Comparison of ENCODE assay signal across 12 cellular contexts in the genomic region with DNA sequence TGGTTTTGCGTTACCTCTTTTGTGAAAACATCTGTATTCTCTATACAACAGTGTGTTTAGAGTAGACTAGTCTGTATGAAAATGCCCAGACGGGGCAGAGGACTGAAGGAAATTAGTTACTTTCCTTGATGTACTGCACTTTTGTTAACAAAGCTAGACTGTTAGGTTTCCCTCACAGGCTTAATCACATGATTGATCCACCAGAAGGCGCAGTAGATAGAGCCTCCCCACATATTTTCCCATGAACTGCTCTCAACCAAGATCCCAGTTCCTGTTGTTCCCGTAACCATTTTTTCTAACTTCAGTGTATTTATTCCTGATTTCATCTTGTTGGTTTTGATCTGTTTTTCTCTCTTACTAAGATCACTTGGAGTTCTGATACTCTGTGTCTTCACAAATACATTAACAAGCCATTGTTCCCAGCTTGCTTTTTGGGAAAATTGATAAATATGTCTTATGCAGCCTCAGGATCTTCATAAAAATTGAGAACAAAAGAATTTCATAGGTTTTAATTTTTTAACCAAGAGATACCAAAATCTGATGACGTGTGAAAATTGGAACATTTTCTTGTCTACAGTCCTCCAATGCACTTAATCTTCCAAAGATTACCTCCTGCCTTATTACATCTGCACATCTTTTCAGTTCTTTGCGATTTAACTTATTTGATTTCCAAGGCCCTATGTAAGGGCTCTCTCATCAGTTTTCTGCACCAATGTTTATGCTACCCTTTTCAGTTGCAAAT. TPM values are rescaled to one million over a fixed set of nuclear protein-coding genes. Genes with fewer than 3 reads are reported as not detected.
DNase-seq lines count a peak whose midpoint lies in the region; ATAC-seq, FAIRE-seq and TF ChIP-seq lines count a peak whose summit lies in the region.
"Had no signal": no experiment of that assay in that cellular context is flagged by ENCODE, and none has a peak within 500 bp of the region (broad histone marks: within the 10 kb centered on the region; RNA-seq: fewer than 3 reads in every experiment).

No MANE protein-coding gene starts in this region.

- H3K4me1 ChIP-seq in DOHH2 (ENCODE audit: control insufficient read depth, low read length) (peaks cover 47% of the 10 kb centered on the region), H1 (replicated peaks in 1 of 4; ENCODE audit: control insufficient read depth in 3 of 4, insufficient read depth in 4 of 4, low read length in 3 of 4) (peaks cover 0 to 6% (median 2%) of the 10 kb centered on the region in 4 experiments; a peak in 3 of 7 replicates)

- H2BK5ac ChIP-seq in H1 (ENCODE audit: low read depth, low read length) = no peak overlapping the region

- no peak overlapping the region for H2BK20ac ChIP-seq in H1 (ENCODE audit: low read length)

- H3K9me2 ChIP-seq in DOHH2 (replicated peaks; ENCODE audit: control insufficient read depth, low read length) = no peaks in the 10 kb centered on the region

- no peak overlapping the region for H4K5ac ChIP-seq in H1 (ENCODE audit: insufficient read length, low read depth, low read length)

- H3K27ac ChIP-seq in DOHH2 (ENCODE audit: low read depth, low read length) (no peak overlapping the region), H1 (ENCODE audit: low read depth, low read length) (no peak overlapping the region)

- TF ChIP-seq EP300 in H1 (IDR thresholded peaks at IDR 0.05; ENCODE audit: borderline replicate concordance in 1 of 2, low read depth in 2 of 2, low read length in 2 of 2) = no peak

- TF ChIP-seq RAD21 in H1 (IDR thresholded peaks at IDR 0.05 in 1 of 2, conservative IDR thresholded peaks at IDR 0.05 in 1 of 2; ENCODE audit: low read depth in 2 of 2, low read length in 2 of 2) = no peak

- peaks cover under 1% of the 10 kb centered on the region for H3F3A ChIP-seq in DOHH2 (ENCODE audit: control insufficient read depth, insufficient read depth)

- H3K36me3 ChIP-seq in DOHH2 (ENCODE audit: control insufficient read depth, low read length) (peaks cover 50% of the 10 kb centered on the region), H1 (ENCODE audit: control insufficient read depth in 2 of 4, insufficient read depth in 4 of 4, low read length in 3 of 4) (peaks cover 2 to 9% (median 6%) of the 10 kb centered on the region in 4 experiments; a peak in 7 of 8 replicates)

- H3K4me2 ChIP-seq in DOHH2 (ENCODE audit: low read length) (peak overlapping the region; percentile 29), H1 (ENCODE audit: insufficient read depth in 1 of 2, low read depth in 2 of 2, low read length in 2 of 2) (peak overlapping the region; percentile 6 to 22; a peak in 1 of 4 replicates)

- DNase-seq in NCI-H82 (lab: John Stamatoyannopoulos, UW) = peak; percentile 73
- DNase-seq in H1 (ENCODE audit: low read depth in 1 of 2, low spot score in 2 of 2) = no peak
- DNase-seq in neural crest cell (ENCODE audit: low read depth, low spot score) = no peak
- no peak for DNase-seq in activated CD8-positive, alpha-beta memory T cell treated with anti-CD3 and anti-CD28 coated beads, Interleukin-2, amount 50 U/mL, for 48 hours
- no peak for DNase-seq in activated CD4-positive, CD25-positive, alpha-beta regulatory T cell treated with anti-CD3 and anti-CD28 coated beads, Interleukin-2, amount 50 U/mL, for 72 hours
- DNase-seq: activated CD4-positive, alpha-beta T cell treated with anti-CD3 and anti-CD28 coated beads, Interleukin-2, amount 50 U/mL, for 1 hour; DND-41; GOT3; NCI-H1048 had no signal

- H3K79me2 ChIP-seq in DOHH2 (ENCODE audit: control insufficient read depth, low read length) (peaks cover 75% of the 10 kb centered on the region), H1 (ENCODE audit: control insufficient read depth in 1 of 2, insufficient read depth in 2 of 2, low read length in 2 of 2) (peaks cover 0 to 45% of the 10 kb centered on the region in 2 experiments)

- H3K9me3 Mint-ChIP-seq in neural crest cell = no peaks in the 10 kb centered on the region
- H3K9me3 Mint-ChIP-seq: stimulated activated memory B cell treated with anti-CD40 and anti-IgM and Interleukin-4, amounts not matched to agents 10 μg/mL and 1 μg/mL and 100 μg/mL, for 72 hours had no signal

- no peak overlapping the region for H2AFZ ChIP-seq in H1 (ENCODE audit: low read length)

- FAIRE-seq in H1 (lab: Jason Lieb, UNC) = no peak

- H4K91ac ChIP-seq in H1 (replicated peaks; ENCODE audit: insufficient read length, low read length) = no peak overlapping the region

- no peaks in the 10 kb centered on the region for H3K27me3 Mint-ChIP-seq in neural crest cell (ENCODE audit: low read depth)
- H3K27me3 Mint-ChIP-seq: stimulated activated memory B cell treated with anti-CD40 and anti-IgM and Interleukin-4, amounts not matched to agents 10 μg/mL and 1 μg/mL and 100 μg/mL, for 72 hours had no signal

- CTCF ChIA-PET in H1 (lab: Charles Lee; ENCODE audit: partially characterized antibody) = interaction anchor here (1.6 to 2.3 kb wide), 7 partner anchors 13 to 181 kb away, joined by 4 to 13 read pairs (median 8); no protein-coding TSS in a partner anchor

- no peak overlapping the region for H2BK120ac ChIP-seq in H1 (replicated peaks; ENCODE audit: low read depth, low read length)

- no peak for TF ChIP-seq CTCF in DOHH2 (IDR thresholded peaks at IDR 0.05; ENCODE audit: low read depth, low read length, poor library complexity, severe bottlenecking)
- TF ChIP-seq CTCF in H1 (IDR thresholded peaks at IDR 0.05; ENCODE audit: control extremely low read depth in 1 of 3, insufficient read depth in 1 of 3, low read depth in 1 of 3, low read length in 3 of 3) = no peak
- peak; percentile 20 for TF ChIP-seq CTCF in neural crest cell (conservative IDR thresholded peaks at IDR 0.05)

- no peak overlapping the region for H3K23ac ChIP-seq in H1 (ENCODE audit: insufficient read length)

- no peak for ATAC-seq in GM21360 (IDR thresholded peaks at IDR 0.05; ENCODE audit: unreplicated experiment)
- ATAC-seq: stimulated activated memory B cell treated with anti-CD40 and anti-IgM and Interleukin-4, amounts not matched to agents 10 μg/mL and 1 μg/mL and 100 μg/mL, for 72 hours had no signal

- peaks cover 7% of the 10 kb centered on the region for H4K20me1 ChIP-seq in DOHH2 (ENCODE audit: control insufficient read depth, insufficient read depth, low read depth, low read length)
- peaks cover 0 to 1% of the 10 kb centered on the region in 2 experiments for H4K20me1 ChIP-seq in H1 (replicated peaks in 1 of 2; ENCODE audit: control insufficient read depth in 1 of 2, insufficient read depth in 2 of 2, low read length in 2 of 2)

- no peak overlapping the region for H3K18ac ChIP-seq in H1 (ENCODE audit: extremely low read depth, low read length)

- peak overlapping the region in 1 of 4 experiments; percentile 47; a peak in 1 of 7 replicates for H3K9ac ChIP-seq in H1 (replicated peaks in 1 of 4; ENCODE audit: extremely low read depth in 1 of 4, low read depth in 3 of 4, low read length in 3 of 4)

- H3K9me3 ChIP-seq in DOHH2 (ENCODE audit: control insufficient read depth, insufficient read depth, low read length) = no peaks in the 10 kb centered on the region
- no peaks in the 10 kb centered on the region for H3K9me3 ChIP-seq in H1 (ENCODE audit: insufficient read depth in 2 of 2, low read depth in 1 of 2, low read length in 1 of 2)

- no peak for TF ChIP-seq POLR2A in H1 (IDR thresholded peaks at IDR 0.05; ENCODE audit: control extremely low read depth in 1 of 2, low read depth in 2 of 2, low read length in 2 of 2)

- H3K79me1 ChIP-seq in H1 (ENCODE audit: low read depth, low read length) = peaks cover 5% of the 10 kb centered on the region

- H3K27me3 ChIP-seq in DOHH2 (ENCODE audit: control insufficient read depth, low read length) (no peaks in the 10 kb centered on the region), H1 (replicated peaks in 1 of 4; ENCODE audit: control insufficient read depth in 3 of 4, extremely low read depth in 1 of 4, insufficient read depth in 3 of 4, low read length in 3 of 4) (no peaks in the 10 kb centered on the region)

- no peak overlapping the region for H2BK15ac ChIP-seq in H1 (ENCODE audit: low read length)

- POLR2A ChIA-PET in H1 (lab: Charles Lee; ENCODE audit: partially characterized antibody) = interaction anchor here (0.5 kb wide), 1 partner anchor 721 kb away, joined by 3 read pairs; no protein-coding TSS in a partner anchor

- peaks cover 30% of the 10 kb centered on the region for H3K4me1 Mint-ChIP-seq in neural crest cell

- H2BK12ac ChIP-seq in H1 (ENCODE audit: low read depth, low read length) = 0 out of 2 replicates have a peak overlapping the region, but pooled peaks have one; percentile 52

- peak overlapping the region; percentile 78 for H3K4me3 Mint-ChIP-seq in neural crest cell
- H3K4me3 Mint-ChIP-seq: stimulated activated memory B cell treated with anti-CD40 and anti-IgM and Interleukin-4, amounts not matched to agents 10 μg/mL and 1 μg/mL and 100 μg/mL, for 72 hours had no signal

- H3K36me3 Mint-ChIP-seq in neural crest cell (ENCODE audit: low read depth) = no peaks in the 10 kb centered on the region

- peak overlapping the region; percentile 89 for H2AK5ac ChIP-seq in H1 (ENCODE audit: low read depth, low read length)

- H3K23me2 ChIP-seq in H1 (ENCODE audit: low read depth, low read length) = no peaks in the 10 kb centered on the region

- no peak overlapping the region for H3K56ac ChIP-seq in H1 (replicated peaks; ENCODE audit: insufficient read length, low read depth, low read length)

- no peak overlapping the region for H3K4me3 ChIP-seq in DOHH2 (ENCODE audit: low read length)
- H3K4me3 ChIP-seq in H1 (ENCODE audit: extremely low read depth in 1 of 4, insufficient read depth in 2 of 4, low read depth in 3 of 4, low read length in 4 of 4) = peak overlapping the region in 1 of 4 experiments; percentile 10; a peak in 1 of 8 replicates

- H3K14ac ChIP-seq in H1 (ENCODE audit: insufficient read length) = no peak overlapping the region

- 74% methylated on average over 6 of the region's 6 CpGs; no CpG with 5 or more reads in 1 of the 2 experiments for WGBS in H1 (ENCODE audit: extremely low coverage in 1 of 2, insufficient coverage in 1 of 2, insufficient read length in 1 of 2, insufficient replicate concordance in 2 of 2, low coverage in 1 of 2, low lambda C conversion rate in 2 of 2, missing lambda C conversion rate in 1 of 2), 2 experiments

- no peak overlapping the region for H3K4ac ChIP-seq in H1 (replicated peaks; ENCODE audit: insufficient read length, low read depth, low read length)

- no peak overlapping the region for H4K8ac ChIP-seq in H1 (ENCODE audit: extremely low read depth, insufficient read depth, low read length)

- peak overlapping the region; percentile 53 for H3K27ac Mint-ChIP-seq in neural crest cell (ENCODE audit: unreplicated experiment)
- H3K27ac Mint-ChIP-seq: stimulated activated memory B cell treated with anti-CD40 and anti-IgM and Interleukin-4, amounts not matched to agents 10 μg/mL and 1 μg/mL and 100 μg/mL, for 72 hours had no signal

RNA-seq across cellular contexts. Expression of gene MRPL35, which starts 2.9 kb away (rescaled TPM):
- 42.3 and 44.5 TPM in 2 replicates for total RNA-seq in H1 (2021; fragmentation: NEBNext Ultra II Directional; extraction: Animal tissue kit (Norgen Biotek cat#: 25700))
- 32.4 and 51.2 TPM in 2 replicates for polyA plus RNA-seq in H1 (2011; rRNA removed)
- polyA plus RNA-seq in H1 (2011; cell fraction: cytosol; rRNA removed) = 34.5 TPM
- polyA plus RNA-seq in H1 (2011; cell fraction: nucleus; rRNA removed) = 30.7 TPM
- 27.0 to 36.8 TPM (median 33.0 TPM) in 4 replicates for polyA plus RNA-seq in H1 (2012, experiment 1 of 2)
- polyA plus RNA-seq in H1 (2012, experiment 2 of 2) = 14.4 TPM
- 36.0 TPM for polyA plus RNA-seq in H1 (2013, experiment 1 of 2)
- 35.3 TPM for polyA plus RNA-seq in H1 (2013, experiment 2 of 2)
- 48.0 and 55.3 TPM in 2 replicates for polyA minus RNA-seq in H1 (2011; rRNA and poly(A)+ RNA removed)
- polyA minus RNA-seq in H1 (2011; cell fraction: cytosol; rRNA and poly(A)+ RNA removed) = 17.0 TPM
- polyA minus RNA-seq in H1 (2011; cell fraction: nucleus; rRNA and poly(A)+ RNA removed) = 36.1 TPM
- 36.9 and 45.7 TPM in 2 replicates for total RNA-seq in neural crest cell

RNA-seq across cellular contexts. Expression of gene IMMT, which starts 6.9 kb away (rescaled TPM):
- 103 and 105 TPM in 2 replicates for total RNA-seq in H1 (2021; fragmentation: NEBNext Ultra II Directional; extraction: Animal tissue kit (Norgen Biotek cat#: 25700))
- polyA plus RNA-seq in H1 (2011; rRNA removed) = 28.9 and 37.7 TPM in 2 replicates
- polyA plus RNA-seq in H1 (2011; cell fraction: cytosol; rRNA removed) = 46.8 TPM
- polyA plus RNA-seq in H1 (2011; cell fraction: nucleus; rRNA removed) = 38.2 TPM
- 78.4 to 97.7 TPM (median 85.7 TPM) in 4 replicates for polyA plus RNA-seq in H1 (2012, experiment 1 of 2)
- polyA plus RNA-seq in H1 (2012, experiment 2 of 2) = 14.8 TPM
- polyA plus RNA-seq in H1 (2013, experiment 1 of 2) = 79.4 TPM
- polyA plus RNA-seq in H1 (2013, experiment 2 of 2) = 74.8 TPM
- 55.1 and 77.5 TPM in 2 replicates for polyA minus RNA-seq in H1 (2011; rRNA and poly(A)+ RNA removed)
- 49.5 TPM for polyA minus RNA-seq in H1 (2011; cell fraction: cytosol; rRNA and poly(A)+ RNA removed)
- 51.9 TPM for polyA minus RNA-seq in H1 (2011; cell fraction: nucleus; rRNA and poly(A)+ RNA removed)
- 117 and 120 TPM in 2 replicates for total RNA-seq in neural crest cell
